ENCODE assay signal across 9 cellular contexts in the genomic region with DNA sequence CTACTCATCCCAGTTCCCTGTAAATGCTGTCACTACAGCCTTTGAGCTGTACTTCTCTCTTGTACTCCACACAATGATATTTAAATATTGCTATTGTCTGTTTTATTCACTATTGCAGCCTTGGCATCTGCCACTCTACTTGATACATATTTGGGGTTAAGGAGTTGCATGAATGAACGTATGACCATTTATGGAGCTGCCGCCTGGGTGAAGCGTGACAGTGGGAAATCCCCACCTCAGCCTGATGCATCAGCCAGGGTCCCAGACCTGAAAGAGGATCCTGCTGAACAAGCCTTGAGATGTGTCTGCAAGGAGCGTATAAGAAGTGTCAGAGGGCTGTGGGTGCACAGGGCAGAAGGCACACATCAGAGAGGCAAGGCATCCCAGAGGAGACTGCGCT. TPM values are rescaled to one million over a fixed set of nuclear protein-coding genes. Genes with fewer than 3 reads are reported as not detected.
DNase-seq lines count a peak whose midpoint lies in the region; ATAC-seq and TF ChIP-seq lines count a peak whose summit lies in the region.
"Had no signal": no experiment of that assay in that cellular context is flagged by ENCODE, and none has a peak within 500 bp of the region (broad histone marks: within the 10 kb centered on the region; RNA-seq: fewer than 3 reads in every experiment).

No MANE protein-coding gene starts in this region.

- H3K27ac ChIP-seq in SU-DHL-6 (ENCODE audit: low read depth, low read length) (peak overlapping the region; percentile 75), Karpas-422 (ENCODE audit: low read length) (no peak overlapping the region)
- H3K27ac ChIP-seq: SJSA1 had no signal

- H3K27me3 ChIP-seq in GM06990 (replicated peaks; ENCODE audit: control insufficient read depth, insufficient read depth, low read length) (no peaks in the 10 kb centered on the region), SU-DHL-6 (ENCODE audit: low read length) (no peaks in the 10 kb centered on the region), Karpas-422 (ENCODE audit: low read length) (no peaks in the 10 kb centered on the region; the same call in 1 of the 2 replicates)
- H3K27me3 ChIP-seq: SJSA1 had no signal

- H3K4me2 ChIP-seq in SU-DHL-6 (ENCODE audit: low read depth, low read length, poor library complexity, severe bottlenecking) (peak overlapping the region; percentile 42), Karpas-422 (ENCODE audit: low read depth, low read length, poor library complexity, severe bottlenecking) (no peak overlapping the region)

- H3K36me3 ChIP-seq in GM06990 (ENCODE audit: control insufficient read depth, insufficient read depth, low read length): no peaks in the 10 kb centered on the region
- H3K36me3 ChIP-seq in SU-DHL-6 (ENCODE audit: low read length): no peaks in the 10 kb centered on the region
- H3K36me3 ChIP-seq in Karpas-422 (ENCODE audit: insufficient read depth, low read length): no peaks in the 10 kb centered on the region
- H3K36me3 ChIP-seq: SJSA1 had no signal

- H3K79me2 ChIP-seq in SU-DHL-6 (ENCODE audit: insufficient read depth, low read length) (no peaks in the 10 kb centered on the region), Karpas-422 (ENCODE audit: low read length) (no peaks in the 10 kb centered on the region)

- peak; percentile 88 for ATAC-seq in GM21619 (IDR thresholded peaks at IDR 0.05; ENCODE audit: unreplicated experiment)

- H3K9me2 ChIP-seq in SU-DHL-6 (replicated peaks; ENCODE audit: insufficient read depth, low read length) (no peaks in the 10 kb centered on the region), Karpas-422 (replicated peaks; ENCODE audit: insufficient read depth, low read length) (no peaks in the 10 kb centered on the region)

- H3K4me3 ChIP-seq in GM06990 (replicated peaks; ENCODE audit: low read depth, low read length): no peak overlapping the region
- no peak overlapping the region for H3K4me3 ChIP-seq in SU-DHL-6 (ENCODE audit: insufficient read depth, low read length, poor library complexity, severe bottlenecking)
- no peak overlapping the region for H3K4me3 ChIP-seq in Karpas-422 (ENCODE audit: low read length)
- H3K4me3 ChIP-seq: SJSA1 had no signal

- no peaks in the 10 kb centered on the region for H3K9me3 ChIP-seq in SU-DHL-6 (ENCODE audit: insufficient read depth, low read length)
- no peaks in the 10 kb centered on the region for H3K9me3 ChIP-seq in Karpas-422 (ENCODE audit: low read length)
- H3K9me3 ChIP-seq: SJSA1 had no signal

- H4K20me1 ChIP-seq in SU-DHL-6 (ENCODE audit: low read depth, low read length) (no peaks in the 10 kb centered on the region), Karpas-422 (ENCODE audit: insufficient read depth, low read depth, low read length) (no peaks in the 10 kb centered on the region)

- no peak overlapping the region for H2AFZ ChIP-seq in SU-DHL-6 (ENCODE audit: low read depth, low read length, severe bottlenecking)
- no peak overlapping the region for H2AFZ ChIP-seq in Karpas-422 (ENCODE audit: low read length)

- DNase-seq in GM06990 (ENCODE audit: extremely low read depth, insufficient read length) (peak; percentile 73), kidney tubule cell (ENCODE audit: low spot score) (peak; percentile 78), foreskin melanocyte (no peak), amniotic stem cell (lab: John Stamatoyannopoulos, UW) (no peak), GF-D8 (lab: John Stamatoyannopoulos, UW) (no peak), Karpas-422 (no peak)

- no peak for TF ChIP-seq CTCF in GM06990 (IDR thresholded peaks at IDR 0.05; ENCODE audit: insufficient read depth, low read length, poor library complexity, severe bottlenecking)
- TF ChIP-seq CTCF in SU-DHL-6 (IDR thresholded peaks at IDR 0.05; ENCODE audit: insufficient read depth, low read length, poor library complexity, severe bottlenecking): no peak

- peaks cover 18% of the 10 kb centered on the region for H3F3A ChIP-seq in SU-DHL-6 (ENCODE audit: insufficient read depth)

- peak overlapping the region; percentile 10; the same call in 1 of the 2 replicates for H3K9ac ChIP-seq in SU-DHL-6 (ENCODE audit: low read length)
- no peak overlapping the region for H3K9ac ChIP-seq in Karpas-422 (ENCODE audit: low read length)

- H3K4me1 ChIP-seq in Karpas-422 (ENCODE audit: low read length): no peaks in the 10 kb centered on the region
- H3K4me1 ChIP-seq: SJSA1 had no signal

RNA-seq across cellular contexts. Expression of gene MRPL35, which starts 39.1 kb away (rescaled TPM):
- total RNA-seq in Karpas-422 (2014; rRNA removed; shearing (Covaris generic); ENCODE audit: low replicate concordance): 45.8 and 73.9 TPM in 2 replicates

RNA-seq across cellular contexts. Expression of gene IMMT, which starts 43.1 kb away (rescaled TPM):
- total RNA-seq in Karpas-422 (2014; rRNA removed; shearing (Covaris generic); ENCODE audit: low replicate concordance): 75.6 and 115 TPM in 2 replicates

Comparison
In these comparisons a context has a peak if more than half of its experiments do, and no peak if none do; other contexts are left out.
1. DNase-seq: peak in GM06990 (single experiment) and kidney tubule cell (single experiment); none in foreskin melanocyte (single experiment), amniotic stem cell (single experiment), GF-D8 (single experiment) and Karpas-422 (single experiment).